In the genomic region with DNA sequence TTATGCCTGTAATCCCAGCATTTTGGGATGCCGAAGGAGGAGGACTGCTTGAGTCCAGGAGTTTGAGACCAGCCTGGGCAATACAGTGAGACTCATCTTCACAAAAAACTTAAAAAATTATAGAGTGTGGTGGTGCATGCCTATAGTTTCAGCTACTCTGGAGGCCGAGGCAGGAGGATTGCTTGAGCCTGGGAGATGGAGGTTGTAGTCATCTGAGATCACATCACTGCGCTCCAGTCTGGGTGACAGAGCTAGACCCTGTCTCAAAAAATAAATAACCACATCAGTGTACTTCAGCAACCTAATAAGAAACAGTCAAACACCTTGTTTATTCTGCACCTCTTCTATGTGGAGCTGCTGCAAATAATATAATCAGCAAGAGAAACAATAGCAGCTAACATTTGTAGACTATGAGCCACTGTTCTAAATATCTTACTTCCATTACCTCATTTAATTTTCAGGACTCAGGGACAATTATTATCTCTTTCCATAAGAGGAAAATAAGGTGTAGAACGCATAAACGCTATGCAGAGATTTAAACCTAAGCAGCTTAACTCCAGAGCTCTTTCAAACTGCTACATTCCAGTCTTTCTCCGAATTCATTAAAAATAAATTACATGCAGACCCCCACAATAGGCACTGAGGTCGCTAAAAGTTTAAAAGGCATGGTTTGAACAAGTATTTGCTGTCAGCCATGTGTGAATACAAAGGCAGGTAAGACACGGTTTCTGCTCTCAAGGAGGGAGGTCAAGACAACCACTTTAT, we compare ENCODE assay signal across 9 cellular contexts. TPM values are rescaled to one million over a fixed set of nuclear protein-coding genes. Genes with fewer than 3 reads are reported as not detected.
A peak's percentile ranks its signal among the peaks of the same experiment; 100 is the strongest.
DNase-seq lines count a peak whose midpoint lies in the region; ATAC-seq, FAIRE-seq and TF ChIP-seq lines count a peak whose summit lies in the region.
"Had no signal": no experiment of that assay in that cellular context is flagged by ENCODE, and none has a peak within 500 bp of the region (broad histone marks: within the 10 kb centered on the region; RNA-seq: fewer than 3 reads in every experiment).

No MANE protein-coding gene starts in this region.

- FAIRE-seq in HepG2 (lab: Jason Lieb, UNC), result no peak

- no peak for ATAC-seq in HepG2
- no peak for ATAC-seq in HG03196 (IDR thresholded peaks at IDR 0.05; ENCODE audit: unreplicated experiment)

- no peaks in the 10 kb centered on the region for H4K20me1 ChIP-seq in HepG2 (ENCODE audit: insufficient read depth, low read length)

- peak overlapping the region; percentile 92 for H3K4me3 Mint-ChIP-seq in activated naive CD4-positive, alpha-beta T cell treated with anti-CD3 and anti-CD28 coated beads for 36 hours

- H3K9me3 ChIP-seq in adipocyte (ENCODE audit: control insufficient read depth, low read length), result no peaks in the 10 kb centered on the region
- no peaks in the 10 kb centered on the region for H3K9me3 ChIP-seq in HepG2 (ENCODE audit: low read length)
- H3K9me3 ChIP-seq in tibial nerve, result no peaks in the 10 kb centered on the region
- no peaks in the 10 kb centered on the region for H3K9me3 ChIP-seq in adrenal gland (replicated peaks in 1 of 3)

- H3K27ac Mint-ChIP-seq in activated naive CD4-positive, alpha-beta T cell treated with anti-CD3 and anti-CD28 coated beads for 36 hours, result peak overlapping the region; percentile 10

- TF ChIP-seq POLR2A in HepG2 (IDR thresholded peaks at IDR 0.05; ENCODE audit: insufficient read depth in 1 of 2, low read depth in 2 of 2, low read length in 2 of 2) (no peak), tibial nerve (IDR thresholded peaks at IDR 0.05) (no peak), adrenal gland (IDR thresholded peaks at IDR 0.05) (no peak)

- H3K4me2 ChIP-seq in HepG2 (ENCODE audit: low read depth, low read length), result peak overlapping the region; percentile 88

- 30% methylated on average over 7 of the region's 8 CpGs for whole genome bisulfite sequencing in HepG2 (ENCODE audit: low lambda C conversion rate)
- 35 to 39% methylated on average over 7 to 8 of the region's 8 CpGs for WGBS in tibial nerve, 2 donors
- 29 to 31% (median 30%) methylated on average over 8 of the region's 8 CpGs for WGBS in adrenal gland, 4 donors

- H3K4me1 Mint-ChIP-seq in activated naive CD4-positive, alpha-beta T cell treated with anti-CD3 and anti-CD28 coated beads for 36 hours (ENCODE audit: low read depth), result peaks cover 23% of the 10 kb centered on the region

- peaks cover 39% of the 10 kb centered on the region for H3K79me2 ChIP-seq in HepG2 (ENCODE audit: insufficient read depth, low read length)

- H3K27ac ChIP-seq in HepG2 (ENCODE audit: extremely low read length, insufficient read depth, low read length) (peak overlapping the region; percentile 84), tibial nerve (peak overlapping the region; percentile 83 to 92 (median 88)), adrenal gland (peak overlapping the region in 1 of 5 donors; percentile 85)

- H3K4me1 ChIP-seq in adipocyte (ENCODE audit: control insufficient read depth, insufficient read depth, low read length), result peaks cover 9% of the 10 kb centered on the region
- H3K4me1 ChIP-seq in HepG2 (ENCODE audit: insufficient read depth, low read length), result peaks cover 63% of the 10 kb centered on the region
- H3K4me1 ChIP-seq in tibial nerve, result peaks cover 0 to 25% (median 7%) of the 10 kb centered on the region in 4 donors
- peaks cover 12 to 18% of the 10 kb centered on the region in 2 donors for H3K4me1 ChIP-seq in adrenal gland (replicated peaks in 1 of 2)

- H3K36me3 ChIP-seq in adipocyte (ENCODE audit: control insufficient read depth, insufficient read depth, low read length, severe bottlenecking), result peaks cover 9% of the 10 kb centered on the region
- H3K36me3 ChIP-seq in HepG2 (replicated peaks in 1 of 2; ENCODE audit: control insufficient read depth in 1 of 2, insufficient read depth in 2 of 2, low read length in 2 of 2), result peaks cover 0 to 24% of the 10 kb centered on the region in 2 experiments; a peak in 4 of 5 replicates
- peaks cover 0 to 19% (median 0%) of the 10 kb centered on the region in 3 donors for H3K36me3 ChIP-seq in tibial nerve
- H3K36me3 ChIP-seq in adrenal gland (replicated peaks in 1 of 2), result peaks cover 0 to 10% of the 10 kb centered on the region in 2 donors

- CTCF ChIA-PET in activated naive CD4-positive, alpha-beta T cell treated with anti-CD3 and anti-CD28 coated beads for 36 hours (lab: Charles Lee), result interaction anchor here (0.8 to 4.5 kb wide), 2 partner anchors 9 to 153 kb away, joined by 3 to 37 read pairs; no protein-coding TSS in a partner anchor
- CTCF ChIA-PET in HepG2 (lab: Yijun Ruan, JAX; ENCODE audit: low intra/inter-chr PET ratio, low total read pairs), result no interaction called here

- no peak for DNase-seq in activated naive CD4-positive, alpha-beta T cell treated with anti-CD3 and anti-CD28 coated beads for 36 hours
- no peak for DNase-seq in activated naive CD4-positive, alpha-beta T cell (lab: John Stamatoyannopoulos, UW)
- DNase-seq in adipocyte (ENCODE audit: low read depth) (peak; percentile 18), HepG2 (ENCODE audit: low spot score) (no peak), tibial nerve (ENCODE audit: low spot score in 2 of 2) (no peak), adrenal gland (no peak)
- no peak for DNase-seq in effector CD8-positive, alpha-beta T cell (lab: John Stamatoyannopoulos, UW)
- DNase-seq: NCI-H1417 treated with DMSO at 0.1 percent for 48 hours had no signal

- no peaks in the 10 kb centered on the region for H3K27me3 Mint-ChIP-seq in activated naive CD4-positive, alpha-beta T cell treated with anti-CD3 and anti-CD28 coated beads for 36 hours (ENCODE audit: low read depth)

- TF ChIP-seq EP300 in HepG2 (IDR thresholded peaks at IDR 0.05; ENCODE audit: low read depth in 2 of 2, low read length in 2 of 2) (no peak), HepG2 (CRISPR knock-in tag; IDR thresholded peaks at IDR 0.05; ENCODE audit: borderline replicate concordance) (no peak), tibial nerve (IDR thresholded peaks at IDR 0.05) (no peak)

- intact Hi-C loops in activated naive CD4-positive, alpha-beta T cell treated with anti-CD3 and anti-CD28 coated beads for 36 hours (cut with micrococcal nuclease), result loop anchor here (1.0 to 2.0 kb wide), 7 partner anchors 13 to 753 kb away; a partner anchor contains a TSS
- intact Hi-C loops in HepG2 (cut with micrococcal nuclease; ENCODE audit: unreplicated experiment), result no loop called here
- intact Hi-C loops in adrenal gland (cut with DNase I), result no loop called here

- TF ChIP-seq CTCF in HepG2 (CRISPR knock-in tag; IDR thresholded peaks at IDR 0.05) (no peak), tibial nerve (IDR thresholded peaks at IDR 0.05) (no peak), adrenal gland (IDR thresholded peaks at IDR 0.05) (no peak)

- TF ChIP-seq RAD21 in HepG2 (CRISPR knock-in tag; IDR thresholded peaks at IDR 0.05), result no peak

- H3K36me3 Mint-ChIP-seq in activated naive CD4-positive, alpha-beta T cell treated with anti-CD3 and anti-CD28 coated beads for 36 hours (ENCODE audit: low read depth), result peaks cover 15% of the 10 kb centered on the region

- H3K9me3 Mint-ChIP-seq in activated naive CD4-positive, alpha-beta T cell treated with anti-CD3 and anti-CD28 coated beads for 36 hours, result no peaks in the 10 kb centered on the region

- no TSS peak for BruUV-seq in HepG2 (replicated peaks; lab: Mats Ljungman, UMichigan)

- H2AFZ ChIP-seq in HepG2 (ENCODE audit: low read length), result no peak overlapping the region

- in situ Hi-C loops in HepG2 (cut with HindIII; ENCODE audit: extremely low pct_ligation_motif_present, low pct_unique_long_range_greater_than_20kb), result no loop called here

- peak overlapping the region; percentile 89 for H3K4me3 ChIP-seq in adipocyte (ENCODE audit: low read length)
- peak overlapping the region; percentile 71 to 93 (median 86) for H3K4me3 ChIP-seq in HepG2 (replicated peaks in 1 of 3; ENCODE audit: insufficient read depth in 1 of 3, low read depth in 2 of 3, low read length in 3 of 3)
- H3K4me3 ChIP-seq in tibial nerve, result peak overlapping the region; percentile 73 to 97 (median 77)
- H3K4me3 ChIP-seq in adrenal gland, result peak overlapping the region in 2 of 4 donors; percentile 75 to 81

- H3K9ac ChIP-seq in adipocyte (ENCODE audit: low read length) (peak overlapping the region; percentile 97), HepG2 (ENCODE audit: insufficient read depth, low read depth, low read length) (peak overlapping the region; percentile 85)

- POLR2A ChIA-PET in HepG2 (lab: Yijun Ruan, JAX), result interaction anchor here (1.7 to 2.3 kb wide), 3 partner anchors 9 to 579 kb away, joined by 6 to 27 read pairs (median 9); a partner anchor contains a TSS

- H3K27me3 ChIP-seq in adipocyte (replicated peaks; ENCODE audit: control insufficient read depth, insufficient read depth, low read length) (no peaks in the 10 kb centered on the region), HepG2 (ENCODE audit: control insufficient read depth in 1 of 2, insufficient read depth in 2 of 2, low read length in 2 of 2) (no peaks in the 10 kb centered on the region; a peak in 1 of 5 replicates), tibial nerve (no peaks in the 10 kb centered on the region), adrenal gland (no peaks in the 10 kb centered on the region)

RNA-seq across cellular contexts. Expression of a gene that starts 1.2 kb away (rescaled TPM):
- 10 to 100 TPM; 27.7 to 28.3 TPM for total RNA-seq in activated naive CD4-positive, alpha-beta T cell treated with anti-CD3 and anti-CD28 coated beads for 36 hours
- 45.9 and 48.5 TPM in 2 replicates for total RNA-seq in HepG2 (2016; rRNA removed; fragmentation: Illumina TruSeq; extraction: Trizol)
- total RNA-seq in HepG2 (2016; cell fraction: cytosol; rRNA removed; fragmentation: Illumina TruSeq; extraction: Trizol; ENCODE audit: low read depth), result 45.7 and 46.3 TPM in 2 replicates
- total RNA-seq in HepG2 (2016; cell fraction: insoluble cytoplasmic fraction; rRNA removed; fragmentation: Illumina TruSeq; extraction: Trizol), result 42.5 and 48.4 TPM in 2 replicates
- total RNA-seq in HepG2 (2016; cell fraction: membrane; rRNA removed; fragmentation: Illumina TruSeq; extraction: Trizol), result 46.5 and 51.9 TPM in 2 replicates
- 38.7 and 39.4 TPM in 2 replicates for total RNA-seq in HepG2 (2016; cell fraction: nucleus; rRNA removed; fragmentation: Illumina TruSeq; extraction: Trizol)
- polyA plus RNA-seq in HepG2 (2011; rRNA removed), result 54.3 and 65.0 TPM in 2 replicates
- 24.9 and 45.2 TPM in 2 replicates for polyA plus RNA-seq in HepG2 (2011; cell fraction: cytosol; rRNA removed)
- polyA plus RNA-seq in HepG2 (2011; cell fraction: nucleus; rRNA removed), result 31.1 and 32.0 TPM in 2 replicates
- 62.6 and 65.9 TPM in 2 replicates for polyA plus RNA-seq in HepG2 (2012)
- 15.7 and 17.5 TPM in 2 replicates for polyA plus RNA-seq in HepG2 (2016; cell fraction: cytosol; fragmentation: Illumina TruSeq; extraction: Trizol; ENCODE audit: low read depth)
- polyA plus RNA-seq in HepG2 (2016; cell fraction: insoluble cytoplasmic fraction; fragmentation: Illumina TruSeq; extraction: Trizol; ENCODE audit: low read depth), result 41.7 and 46.6 TPM in 2 replicates
- polyA plus RNA-seq in HepG2 (2016; cell fraction: membrane; fragmentation: Illumina TruSeq; extraction: Trizol; ENCODE audit: low read depth), result 30.7 and 34.5 TPM in 2 replicates
- 29.4 and 32.1 TPM in 2 replicates for polyA plus RNA-seq in HepG2 (2016; cell fraction: nucleus; fragmentation: Illumina TruSeq; extraction: Trizol; ENCODE audit: insufficient read depth, low read depth)
- polyA minus RNA-seq in HepG2 (2011; rRNA and poly(A)+ RNA removed; ENCODE audit: low replicate concordance), result 13.4 and 27.0 TPM in 2 replicates
- 29.1 and 30.3 TPM in 2 replicates for polyA minus RNA-seq in HepG2 (2011; cell fraction: cytosol; rRNA and poly(A)+ RNA removed)
- polyA minus RNA-seq in HepG2 (2011; cell fraction: nucleus; rRNA and poly(A)+ RNA removed), result 144 and 175 TPM in 2 replicates
- total RNA-seq in tibial nerve, result 10 to 100 TPM; 16.5 to 23.8 (median 19.2) TPM
- total RNA-seq in adrenal gland, result 10 to 100 TPM in 7 of 8 donors, 1 to 10 TPM in 1; 8.4 to 30.0 (median 18.4) TPM
- 10 to 100 TPM; 18.2 to 33.3 (median 24.9) TPM for polyA plus RNA-seq in adrenal gland
